In the genomic region with DNA sequence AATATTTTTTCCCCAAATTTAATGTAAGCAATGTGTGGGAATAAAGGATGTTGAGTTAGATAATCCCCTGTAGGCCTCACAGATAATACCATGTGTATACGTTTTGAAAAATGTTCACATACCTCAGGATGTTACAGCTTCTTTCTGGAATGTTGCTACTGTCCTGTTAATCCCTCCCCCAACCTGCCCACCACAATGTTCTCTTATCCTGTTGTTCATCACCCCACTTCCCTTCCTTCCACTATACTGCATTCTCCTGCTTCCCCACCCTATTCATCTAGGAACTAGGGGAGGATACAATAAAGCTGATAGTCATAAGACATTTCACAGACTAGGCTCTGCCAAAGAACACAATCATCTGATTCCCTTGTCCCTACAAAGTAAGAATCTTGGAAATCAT, we compare ENCODE assay signal across 17 cellular contexts.
DNase-seq lines count a peak whose midpoint lies in the region; ATAC-seq and TF ChIP-seq lines count a peak whose summit lies in the region.
"Had no signal": no experiment of that assay in that cellular context is flagged by ENCODE, and none has a peak within 500 bp of the region (broad histone marks: within the 10 kb centered on the region; RNA-seq: fewer than 3 reads in every experiment).

No MANE protein-coding gene starts in this region.

- TF ChIP-seq CTCF in epithelial cell of esophagus (IDR thresholded peaks at IDR 0.05; ENCODE audit: insufficient read depth, low read depth, low read length, missing control alignments) (no peak), osteocyte (IDR thresholded peaks at IDR 0.05) (no peak)

- no peak overlapping the region for H3K4me3 Mint-ChIP-seq in osteocyte (ENCODE audit: unreplicated experiment)
- H3K4me3 Mint-ChIP-seq: activated naive CD8-positive, alpha-beta T cell treated with anti-CD3 and anti-CD28 coated beads, Interleukin-2, amount 10 ng/mL, durations not matched to agents 7 days and 5 days; stimulated activated memory B cell treated with anti-CD40 and anti-IgM and Interleukin-4, amounts not matched to agents 10 μg/mL and 1 μg/mL and 100 μg/mL, for 72 hours had no signal

- H3K4me1 Mint-ChIP-seq in osteocyte (ENCODE audit: unreplicated experiment), result peaks cover 83% of the 10 kb centered on the region
- H3K4me1 Mint-ChIP-seq: stimulated activated memory B cell treated with anti-CD40 and anti-IgM and Interleukin-4, amounts not matched to agents 10 μg/mL and 1 μg/mL and 100 μg/mL, for 72 hours had no signal

- no peaks in the 10 kb centered on the region for H3K9me3 Mint-ChIP-seq in osteocyte (ENCODE audit: unreplicated experiment)
- H3K9me3 Mint-ChIP-seq: activated naive CD8-positive, alpha-beta T cell treated with anti-CD3 and anti-CD28 coated beads, Interleukin-2, amount 10 ng/mL, durations not matched to agents 7 days and 5 days; stimulated activated memory B cell treated with anti-CD40 and anti-IgM and Interleukin-4, amounts not matched to agents 10 μg/mL and 1 μg/mL and 100 μg/mL, for 72 hours had no signal

- H3K4me3 ChIP-seq in epithelial cell of esophagus (ENCODE audit: low read length), result no peak overlapping the region
- H3K4me3 ChIP-seq: spleen had no signal

- H3K27me3 Mint-ChIP-seq in osteocyte (ENCODE audit: unreplicated experiment), result no peaks in the 10 kb centered on the region
- H3K27me3 Mint-ChIP-seq: stimulated activated memory B cell treated with anti-CD40 and anti-IgM and Interleukin-4, amounts not matched to agents 10 μg/mL and 1 μg/mL and 100 μg/mL, for 72 hours had no signal

- H3K27ac Mint-ChIP-seq in osteocyte (ENCODE audit: unreplicated experiment), result peak overlapping the region; percentile 84
- H3K27ac Mint-ChIP-seq: activated naive CD8-positive, alpha-beta T cell treated with anti-CD3 and anti-CD28 coated beads, Interleukin-2, amount 10 ng/mL, durations not matched to agents 7 days and 5 days; stimulated activated memory B cell treated with anti-CD40 and anti-IgM and Interleukin-4, amounts not matched to agents 10 μg/mL and 1 μg/mL and 100 μg/mL, for 72 hours had no signal

- ATAC-seq in GM18873 (IDR thresholded peaks at IDR 0.05; ENCODE audit: low FRiP score, unreplicated experiment) (no peak), HG03095 (IDR thresholded peaks at IDR 0.05; ENCODE audit: unreplicated experiment) (no peak)
- ATAC-seq: stimulated activated memory B cell treated with anti-CD40 and anti-IgM and Interleukin-4, amounts not matched to agents 10 μg/mL and 1 μg/mL and 100 μg/mL, for 72 hours had no signal

- DNase-seq in GM03348 (ENCODE audit: low spot score), result peak; percentile 82
- DNase-seq in RPMI7951 (ENCODE audit: low read depth), result peak; percentile 77
- DNase-seq in epithelial cell of esophagus (ENCODE audit: low read depth), result peak; percentile 82
- DNase-seq in osteocyte (ENCODE audit: extremely low spot score, unreplicated experiment), result no peak
- DNase-seq in activated T-cell treated with anti-CD3 and anti-CD28 coated beads for 4 hours, result no peak
- DNase-seq in NCI-H2227 (lab: John Stamatoyannopoulos, UW; ENCODE audit: unreplicated experiment), result no peak
- DNase-seq: activated CD4-positive, alpha-beta T cell treated with anti-CD3 and anti-CD28 coated beads, Interleukin-2, amount 50 U/mL, for 1 hour; activated naive CD8-positive, alpha-beta T cell treated with anti-CD3 and anti-CD28 coated beads, Interleukin-2, amount 10 ng/mL, durations not matched to agents 7 days and 5 days; DMS53; H7; midbrain; NCI-H2081; SHP77 treated with DMSO at 0.1 percent for 48 hours; spleen had no signal

- peaks cover 2% of the 10 kb centered on the region for H3K36me3 Mint-ChIP-seq in osteocyte (ENCODE audit: unreplicated experiment)
- H3K36me3 Mint-ChIP-seq: activated naive CD8-positive, alpha-beta T cell treated with anti-CD3 and anti-CD28 coated beads, Interleukin-2, amount 10 ng/mL, durations not matched to agents 7 days and 5 days; stimulated activated memory B cell treated with anti-CD40 and anti-IgM and Interleukin-4, amounts not matched to agents 10 μg/mL and 1 μg/mL and 100 μg/mL, for 72 hours had no signal

Comparison
In these comparisons a context has a peak if more than half of its experiments do, and no peak if none do; other contexts are left out.
1. DNase-seq: peak in GM03348 (single experiment), RPMI7951 (single experiment) and epithelial cell of esophagus (single experiment); none in osteocyte (single experiment), activated T-cell treated with anti-CD3 and anti-CD28 coated beads for 4 hours (single experiment) and NCI-H2227 (single experiment).